ENCODE assay signal across 21 cellular contexts in the genomic region with DNA sequence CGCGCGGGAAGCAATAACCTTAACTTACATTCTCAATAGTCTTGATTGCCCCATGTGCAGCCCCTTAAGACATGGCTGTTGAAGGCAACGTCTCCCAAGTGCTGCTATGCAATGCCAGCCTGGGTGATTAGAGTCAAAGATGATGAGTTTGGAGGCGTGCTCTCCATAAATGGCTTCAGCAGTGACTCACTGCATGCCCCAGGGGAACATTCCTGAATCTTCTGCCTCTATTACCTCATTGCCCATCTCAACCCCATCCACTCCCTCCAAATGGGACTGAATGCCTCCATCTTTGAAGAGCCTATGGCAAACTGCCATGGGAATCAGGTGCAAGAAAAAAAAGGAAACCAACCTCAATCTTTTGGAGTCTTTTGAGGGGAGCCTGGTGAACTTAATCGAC.
DNase-seq lines count a peak whose midpoint lies in the region; ATAC-seq and TF ChIP-seq lines count a peak whose summit lies in the region.
"Had no signal": no experiment of that assay in that cellular context is flagged by ENCODE, and none has a peak within 500 bp of the region (broad histone marks: within the 10 kb centered on the region; RNA-seq: fewer than 3 reads in every experiment).

No MANE protein-coding gene starts in this region.

- TF ChIP-seq CTCF in PC-3 (conservative IDR thresholded peaks at IDR 0.05; ENCODE audit: low read depth, low read length): no peak
- TF ChIP-seq CTCF in esophagus muscularis mucosa (IDR thresholded peaks at IDR 0.05): no peak
- no peak for TF ChIP-seq CTCF in nephron progenitor cell (IDR thresholded peaks at IDR 0.05)

- no peaks in the 10 kb centered on the region for H3F3A ChIP-seq in PC-3 (ENCODE audit: low read length, unreplicated experiment)

- no peak overlapping the region for H3K4me3 ChIP-seq in PC-3 (ENCODE audit: low read length)
- H3K4me3 ChIP-seq in esophagus muscularis mucosa: no peak overlapping the region
- H3K4me3 ChIP-seq: gastroesophageal sphincter, lung, right atrium auricular region had no signal

- no peak overlapping the region for H3K4me2 ChIP-seq in PC-3 (ENCODE audit: low read length)

- no peaks in the 10 kb centered on the region for H4K20me1 ChIP-seq in PC-3 (ENCODE audit: low read length)

- H3K27me3 ChIP-seq in PC-3 (ENCODE audit: low read length) (no peaks in the 10 kb centered on the region), esophagus muscularis mucosa (peaks cover 0 to 5% (median 0%) of the 10 kb centered on the region in 4 donors)
- H3K27me3 ChIP-seq: right atrium auricular region had no signal

- H3K36me3 ChIP-seq in PC-3 (ENCODE audit: low read depth, low read length) (no peaks in the 10 kb centered on the region), esophagus muscularis mucosa (no peaks in the 10 kb centered on the region)
- H3K36me3 ChIP-seq: gastroesophageal sphincter, right atrium auricular region had no signal

- no TSS peak for BruUV-seq in PC-3 (replicated peaks; lab: Mats Ljungman, UMichigan)

- no peaks in the 10 kb centered on the region for H3K9me2 ChIP-seq in PC-3 (replicated peaks; ENCODE audit: low read length)

- H3K4me3 Mint-ChIP-seq in nephron progenitor cell: no peak overlapping the region
- H3K4me3 Mint-ChIP-seq in natural killer cell treated with Interleukin-12 subunit alpha and Interleukin-12 subunit beta and Interleukin-15 and Interleukin-18, amount 100 ng/mL, for 72 hours: no peak overlapping the region
- H3K4me3 Mint-ChIP-seq: activated B cell treated with CpG ODN at 0.5 μM for 24 hours; activated CD4-positive, alpha-beta memory T cell treated with anti-CD3 and anti-CD28 coated beads for 36 hours; activated naive CD8-positive, alpha-beta T cell treated with anti-CD3 and anti-CD28 coated beads, Interleukin-2, amount 10 ng/mL, durations not matched to agents 7 days and 5 days; type B pancreatic cell had no signal

- H3K36me3 Mint-ChIP-seq in nephron progenitor cell (ENCODE audit: low read depth): peaks cover 13% of the 10 kb centered on the region
- H3K36me3 Mint-ChIP-seq in natural killer cell treated with Interleukin-12 subunit alpha and Interleukin-12 subunit beta and Interleukin-15 and Interleukin-18, amount 100 ng/mL, for 72 hours: no peaks in the 10 kb centered on the region
- H3K36me3 Mint-ChIP-seq: activated CD4-positive, alpha-beta memory T cell treated with anti-CD3 and anti-CD28 coated beads for 36 hours; activated naive CD8-positive, alpha-beta T cell treated with anti-CD3 and anti-CD28 coated beads, Interleukin-2, amount 10 ng/mL, durations not matched to agents 7 days and 5 days; type B pancreatic cell had no signal

- H2AFZ ChIP-seq in PC-3 (ENCODE audit: low read length): no peak overlapping the region

- peaks cover 17% of the 10 kb centered on the region for H3K9me3 Mint-ChIP-seq in nephron progenitor cell
- no peaks in the 10 kb centered on the region for H3K9me3 Mint-ChIP-seq in natural killer cell treated with Interleukin-12 subunit alpha and Interleukin-12 subunit beta and Interleukin-15 and Interleukin-18, amount 100 ng/mL, for 72 hours
- H3K9me3 Mint-ChIP-seq: activated CD4-positive, alpha-beta memory T cell treated with anti-CD3 and anti-CD28 coated beads for 36 hours had no signal

- peak; percentile 33; the same call in 1 of the 2 replicates for ATAC-seq in PC-3
- ATAC-seq in natural killer cell treated with Interleukin-12 subunit alpha and Interleukin-12 subunit beta and Interleukin-15 and Interleukin-18, amount 100 ng/mL, for 72 hours: no peak
- ATAC-seq: gastroesophageal sphincter, HCT116 had no signal

- POLR2A ChIA-PET in PC-3 (lab: Charles Lee; ENCODE audit: unreplicated experiment): no interaction called here

- TF ChIP-seq POLR2A in esophagus muscularis mucosa (IDR thresholded peaks at IDR 0.05; ENCODE audit: low read depth): no peak

- H3K9ac ChIP-seq in PC-3 (ENCODE audit: low read length): no peak overlapping the region

- no peak for TF ChIP-seq EP300 in esophagus muscularis mucosa (IDR thresholded peaks at IDR 0.05)

- H3K27ac ChIP-seq in PC-3 (ENCODE audit: low read length) (no peak overlapping the region), esophagus muscularis mucosa (replicated peaks in 1 of 4) (no peak overlapping the region)
- H3K27ac ChIP-seq: gastroesophageal sphincter, right atrium auricular region had no signal

- DNase-seq in A172 (ENCODE audit: low spot score) (peak; percentile 26), H4 (ENCODE audit: low spot score) (peak; percentile 29), PC-3 (peak; percentile 46), esophagus muscularis mucosa (ENCODE audit: extremely low spot score) (peak; percentile 72), nephron progenitor cell (no peak)
- no peak for DNase-seq in natural killer cell treated with Interleukin-12 subunit alpha and Interleukin-12 subunit beta and Interleukin-15 and Interleukin-18, amount 100 ng/mL, for 72 hours (ENCODE audit: low spot score)
- DNase-seq in stimulated activated CD4-positive, alpha-beta T cell treated with anti-CD3 and anti-CD28 coated beads, Interleukin-4, amount 100 ng/mL, for 1 hour: no peak
- DNase-seq in activated effector memory CD4-positive, alpha-beta T cell treated with Interleukin-2 at 50 U/mL for 16 hours: no peak
- DNase-seq: activated B cell treated with CpG ODN at 0.5 μM for 24 hours; activated CD4-positive, alpha-beta memory T cell treated with anti-CD3 and anti-CD28 coated beads for 36 hours; activated naive CD8-positive, alpha-beta T cell treated with anti-CD3 and anti-CD28 coated beads, Interleukin-2, amount 10 ng/mL, durations not matched to agents 7 days and 5 days; cerebellar nuclear complex; NCI-H1105; NCI-H2081 treated with DMSO at 0.1 percent for 48 hours; NCI-H510A treated with DMSO at 0.1 percent for 48 hours; T1000 had no signal

- peaks cover 13% of the 10 kb centered on the region for H3K4me1 Mint-ChIP-seq in nephron progenitor cell
- no peaks in the 10 kb centered on the region for H3K4me1 Mint-ChIP-seq in natural killer cell treated with Interleukin-12 subunit alpha and Interleukin-12 subunit beta and Interleukin-15 and Interleukin-18, amount 100 ng/mL, for 72 hours (ENCODE audit: low read depth in 2 of 2)
- H3K4me1 Mint-ChIP-seq: activated B cell treated with CpG ODN at 0.5 μM for 24 hours; activated naive CD8-positive, alpha-beta T cell treated with anti-CD3 and anti-CD28 coated beads, Interleukin-2, amount 10 ng/mL, durations not matched to agents 7 days and 5 days had no signal

- CTCF ChIA-PET in PC-3 (lab: Charles Lee): no interaction called here

- H3K27ac Mint-ChIP-seq in nephron progenitor cell: no peak overlapping the region
- H3K27ac Mint-ChIP-seq in natural killer cell treated with Interleukin-12 subunit alpha and Interleukin-12 subunit beta and Interleukin-15 and Interleukin-18, amount 100 ng/mL, for 72 hours: no peak overlapping the region
- H3K27ac Mint-ChIP-seq: activated B cell treated with CpG ODN at 0.5 μM for 24 hours; activated CD4-positive, alpha-beta memory T cell treated with anti-CD3 and anti-CD28 coated beads for 36 hours; activated naive CD8-positive, alpha-beta T cell treated with anti-CD3 and anti-CD28 coated beads, Interleukin-2, amount 10 ng/mL, durations not matched to agents 7 days and 5 days; type B pancreatic cell had no signal

- 87% methylated on average over 6 of the region's 6 CpGs for WGBS in esophagus muscularis mucosa

- H3K4me1 ChIP-seq in PC-3 (ENCODE audit: insufficient read depth, low read length): 0 out of 2 replicates have a peak, but pooled peaks cover 4% of the 10 kb centered on the region
- H3K4me1 ChIP-seq in esophagus muscularis mucosa: no peaks in the 10 kb centered on the region
- H3K4me1 ChIP-seq: gastroesophageal sphincter, right atrium auricular region had no signal

- H3K9me3 ChIP-seq in PC-3 (ENCODE audit: low read length) (no peaks in the 10 kb centered on the region), esophagus muscularis mucosa (no peaks in the 10 kb centered on the region)
- H3K9me3 ChIP-seq: gastroesophageal sphincter had no signal

- intact Hi-C loops in PC-3 (cut with micrococcal nuclease): no loop called here
- intact Hi-C loops in esophagus muscularis mucosa (cut with DNase I): no loop called here

- H3K27me3 Mint-ChIP-seq in nephron progenitor cell (ENCODE audit: low read depth, poor library complexity): peaks cover 11% of the 10 kb centered on the region
- H3K27me3 Mint-ChIP-seq in natural killer cell treated with Interleukin-12 subunit alpha and Interleukin-12 subunit beta and Interleukin-15 and Interleukin-18, amount 100 ng/mL, for 72 hours: peaks cover 22 to 31% of the 10 kb centered on the region in 2 donors
- H3K27me3 Mint-ChIP-seq: activated naive CD8-positive, alpha-beta T cell treated with anti-CD3 and anti-CD28 coated beads, Interleukin-2, amount 10 ng/mL, durations not matched to agents 7 days and 5 days had no signal

- no peaks in the 10 kb centered on the region for H3K79me2 ChIP-seq in PC-3 (ENCODE audit: low read length)

Comparison
In these comparisons a context has a peak if more than half of its experiments do, and no peak if none do; other contexts are left out.
1. DNase-seq: peak in A172 (single experiment), H4 (single experiment), PC-3 (single experiment) and esophagus muscularis mucosa (single experiment); none in nephron progenitor cell (single experiment), natural killer cell treated with Interleukin-12 subunit alpha and Interleukin-12 subunit beta and Interleukin-15 and Interleukin-18, amount 100 ng/mL, for 72 hours (single experiment), stimulated activated CD4-positive, alpha-beta T cell treated with anti-CD3 and anti-CD28 coated beads, Interleukin-4, amount 100 ng/mL, for 1 hour (single experiment) and activated effector memory CD4-positive, alpha-beta T cell treated with Interleukin-2 at 50 U/mL for 16 hours (single experiment).